8 cellular contexts compared by ENCODE assay signal in the genomic region with DNA sequence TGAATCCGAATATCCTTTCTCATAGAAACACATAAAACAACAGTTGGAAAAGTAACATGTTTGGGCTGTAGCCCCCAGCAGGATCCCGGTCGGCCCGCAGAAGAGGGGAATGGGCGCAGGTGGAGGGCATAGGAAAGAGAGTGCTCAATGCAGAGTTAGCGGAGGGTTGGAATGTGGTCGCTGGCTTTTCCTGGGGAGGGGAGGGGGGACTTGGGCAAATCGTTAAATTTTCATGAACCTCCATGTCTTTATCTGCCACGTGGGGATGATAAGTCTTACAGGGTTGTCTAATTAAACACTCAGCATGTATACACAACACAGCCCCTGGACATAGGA. TPM values are rescaled to one million over a fixed set of nuclear protein-coding genes. Genes with fewer than 3 reads are reported as not detected.
DNase-seq lines count a peak whose midpoint lies in the region; ATAC-seq and TF ChIP-seq lines count a peak whose summit lies in the region.

No MANE protein-coding gene starts in this region.

- H3K27me3 ChIP-seq in HAP-1 (ENCODE audit: low read depth) (no peaks in the 10 kb centered on the region), left ventricle myocardium inferior (ENCODE audit: low read depth) (no peaks in the 10 kb centered on the region)

- intact Hi-C loops in left ventricle myocardium inferior (cut with micrococcal nuclease) = loop anchor here (10.0 kb wide), 1 partner anchor 76 kb away; no protein-coding TSS in a partner anchor

- TF ChIP-seq CTCF in VCaP (conservative IDR thresholded peaks at IDR 0.05) (no peak), left ventricle myocardium inferior (IDR thresholded peaks at IDR 0.05; ENCODE audit: borderline replicate concordance) (no peak), GM20000 (IDR thresholded peaks at IDR 0.05; ENCODE audit: extremely low read depth, missing control alignments) (no peak)

- in situ Hi-C loops in HAP-1 (cut with MboI; ENCODE audit: low sequenced_read_pairs) = no loop called here

- DNase-seq in HAP-1 (ENCODE audit: low spot score in 2 of 2) = no peak
- no peak for DNase-seq in left ventricle myocardium inferior
- DNase-seq in GM20000 (ENCODE audit: low spot score) = no peak
- DNase-seq in T-helper 9 cell = no peak

- no peak for ATAC-seq in HG03039 (IDR thresholded peaks at IDR 0.05; ENCODE audit: unreplicated experiment)
- no peak for ATAC-seq in activated CD4-positive, CD25-positive, alpha-beta regulatory T cell treated with anti-CD3 and anti-CD28 coated beads, Interleukin-2, amount 50 U/mL, for 24 hours

- H3K4me3 ChIP-seq in HAP-1 = peak overlapping the region; percentile 54
- H3K4me3 ChIP-seq in left ventricle myocardium inferior = peak overlapping the region; percentile 82
- peak overlapping the region; percentile 46 to 83 (median 64) for H3K4me3 ChIP-seq in skin epidermis

- H3K36me3 ChIP-seq in HAP-1 (replicated peaks) (no peaks in the 10 kb centered on the region), left ventricle myocardium inferior (no peaks in the 10 kb centered on the region)

- peak overlapping the region; percentile 59; the same call in 1 of the 2 replicates for H3K27ac ChIP-seq in VCaP
- peak overlapping the region; percentile 99 for H3K27ac ChIP-seq in left ventricle myocardium inferior (replicated peaks)
- H3K27ac ChIP-seq in skin epidermis = peak overlapping the region in 19 of 21 experiments; percentile 23 to 96 (median 89)

- H3K4me1 ChIP-seq in HAP-1 (peaks cover 3% of the 10 kb centered on the region; the same call in 1 of the 2 replicates), left ventricle myocardium inferior (peaks cover 53% of the 10 kb centered on the region)

- no peaks in the 10 kb centered on the region for H3K9me3 ChIP-seq in HAP-1
- H3K9me3 ChIP-seq in left ventricle myocardium inferior (replicated peaks) = no peaks in the 10 kb centered on the region

RNA-seq across cellular contexts. Expression of gene SLC46A3, which starts 0.4 kb away (rescaled TPM):
- 16.7 TPM for total RNA-seq in left ventricle myocardium inferior
